ENCODE assay signal across 28 cellular contexts in the genomic region with DNA sequence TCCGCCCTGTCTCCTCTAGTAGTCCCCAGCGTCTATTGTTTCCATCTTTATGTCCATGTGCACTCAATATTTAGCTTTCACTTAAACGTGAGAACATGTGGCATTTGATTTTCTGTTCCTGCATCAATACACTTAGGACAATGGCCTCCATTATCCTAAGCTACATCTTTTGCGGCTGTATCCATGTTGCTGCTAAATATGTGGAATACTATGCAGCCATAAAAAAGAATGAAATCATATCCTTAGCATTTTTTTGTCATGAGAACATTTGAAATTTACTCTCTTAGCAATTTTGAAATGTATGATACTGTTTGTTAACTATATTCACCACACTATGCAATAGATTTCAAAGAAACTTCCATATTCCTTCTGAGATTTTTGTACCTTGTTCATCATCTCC. TPM values are rescaled to one million over a fixed set of nuclear protein-coding genes. Genes with fewer than 3 reads are reported as not detected.
DNase-seq lines count a peak whose midpoint lies in the region; ATAC-seq, FAIRE-seq and TF ChIP-seq lines count a peak whose summit lies in the region.
"Had no signal": no experiment of that assay in that cellular context is flagged by ENCODE, and none has a peak within 500 bp of the region (broad histone marks: within the 10 kb centered on the region; RNA-seq: fewer than 3 reads in every experiment).

No MANE protein-coding gene starts in this region.

- in situ Hi-C loops in K562 (cut with MboI), result no loop called here

- H3K36me3 Mint-ChIP-seq in activated CD8-positive, alpha-beta T cell treated with anti-CD3 and anti-CD28 coated beads, Interleukin-2, amount 10 ng/mL, durations not matched to agents 7 days and 5 days (ENCODE audit: low read depth), result peaks cover 13% of the 10 kb centered on the region
- H3K36me3 Mint-ChIP-seq in activated CD8-positive, alpha-beta T cell treated with anti-CD3 and anti-CD28 coated beads for 36 hours (ENCODE audit: low read depth), result no peaks in the 10 kb centered on the region
- no peaks in the 10 kb centered on the region for H3K36me3 Mint-ChIP-seq in CD4-positive, alpha-beta T cell (ENCODE audit: low read depth)
- H3K36me3 Mint-ChIP-seq: CD4-positive, alpha-beta memory T cell had no signal

- TF ChIP-seq POLR2A in K562 (conservative IDR thresholded peaks at IDR 0.05), result no peak

- no peak for TF ChIP-seq CTCF in activated CD8-positive, alpha-beta T cell treated with anti-CD3 and anti-CD28 coated beads for 36 hours (IDR thresholded peaks at IDR 0.05)
- no peak for TF ChIP-seq CTCF in CD4-positive, alpha-beta T cell (IDR thresholded peaks at IDR 0.05)
- TF ChIP-seq CTCF in DND-41 (IDR thresholded peaks at IDR 0.05; ENCODE audit: borderline replicate concordance, extremely low read depth, low read length, poor library complexity, severe bottlenecking) (no peak), K562 (IDR thresholded peaks at IDR 0.05 in 2 of 3, conservative IDR thresholded peaks at IDR 0.05 in 1 of 3; ENCODE audit: insufficient read depth in 2 of 3, low read depth in 1 of 3, low read length in 3 of 3) (no peak)

- H2AFZ ChIP-seq in DND-41 (ENCODE audit: low read depth, low read length) (no peak overlapping the region), K562 (ENCODE audit: low read depth, low read length) (no peak overlapping the region)

- H3K36me3 ChIP-seq in DND-41 (ENCODE audit: insufficient read depth, low read length) (peaks cover 6% of the 10 kb centered on the region; the same call in 1 of the 2 replicates), K562 (ENCODE audit: control insufficient read depth, insufficient read depth, low read length) (no peaks in the 10 kb centered on the region)
- H3K36me3 ChIP-seq: BLaER1 treated with 17β-estradiol and CSF1 and Interleukin-3, amounts not matched to agents 10 nM and 100 nM; SJSA1 had no signal

- H4K20me1 ChIP-seq in DND-41 (ENCODE audit: insufficient read depth, low read length) (no peaks in the 10 kb centered on the region), K562 (replicated peaks; ENCODE audit: control insufficient read depth, insufficient read depth, low read length) (no peaks in the 10 kb centered on the region)
- H4K20me1 ChIP-seq: BLaER1 treated with 17β-estradiol and CSF1 and Interleukin-3, amounts not matched to agents 10 nM and 100 nM had no signal

- no peak for FAIRE-seq in K562 (lab: Jason Lieb, UNC)
- FAIRE-seq: A549, GM12878 had no signal

- POLR2A ChIA-PET in activated CD8-positive, alpha-beta T cell treated with anti-CD3 and anti-CD28 coated beads, Interleukin-2, amount 10 ng/mL, durations not matched to agents 7 days and 5 days (lab: Charles Lee), result interaction anchor here (3.3 kb wide), 1 partner anchor 10 kb away, joined by 83 read pairs; no protein-coding TSS in a partner anchor
- POLR2A ChIA-PET in activated CD8-positive, alpha-beta T cell treated with anti-CD3 and anti-CD28 coated beads for 36 hours (lab: Charles Lee), result interaction anchor here (1.2 to 3.1 kb wide), 2 partner anchors 13 to 24 kb away, joined by 3 to 14 read pairs; no protein-coding TSS in a partner anchor
- POLR2A ChIA-PET in CD4-positive, alpha-beta T cell (lab: Charles Lee), result interaction anchor here (3.0 to 3.9 kb wide), 3 partner anchors 8 to 76 kb away, joined by 12 to 82 read pairs (median 19); a partner anchor contains a TSS
- POLR2A ChIA-PET in K562 (lab: Yijun Ruan, JAX), result no interaction called here

- ATAC-seq in activated CD8-positive, alpha-beta T cell treated with anti-CD3 and anti-CD28 coated beads, Interleukin-2, amount 10 ng/mL, durations not matched to agents 7 days and 5 days, result no peak
- no peak for ATAC-seq in activated CD8-positive, alpha-beta T cell treated with anti-CD3 and anti-CD28 coated beads for 36 hours
- ATAC-seq in CD4-positive, alpha-beta T cell (ENCODE audit: poor library complexity), result no peak
- ATAC-seq in DND-41 (ENCODE audit: insufficient read depth, low read depth), result no peak
- ATAC-seq in K562, result no peak
- ATAC-seq: A549, GM12878 had no signal

- no peak for TF ChIP-seq EP300 in K562 (IDR thresholded peaks at IDR 0.05; ENCODE audit: low read length)

- no peak for TF ChIP-seq RAD21 in K562 (CRISPR knock-in tag; conservative IDR thresholded peaks at IDR 0.05 in 1 of 2, IDR thresholded peaks at IDR 0.05 in 1 of 2)

- H3K9me3 Mint-ChIP-seq in activated CD8-positive, alpha-beta T cell treated with anti-CD3 and anti-CD28 coated beads, Interleukin-2, amount 10 ng/mL, durations not matched to agents 7 days and 5 days (ENCODE audit: insufficient read depth), result peaks cover 4% of the 10 kb centered on the region
- peaks cover 5% of the 10 kb centered on the region for H3K9me3 Mint-ChIP-seq in activated CD8-positive, alpha-beta T cell treated with anti-CD3 and anti-CD28 coated beads for 36 hours
- H3K9me3 Mint-ChIP-seq in CD4-positive, alpha-beta T cell, result no peaks in the 10 kb centered on the region
- H3K9me3 Mint-ChIP-seq: CD4-positive, alpha-beta memory T cell had no signal

- H3K27ac Mint-ChIP-seq in activated CD8-positive, alpha-beta T cell treated with anti-CD3 and anti-CD28 coated beads, Interleukin-2, amount 10 ng/mL, durations not matched to agents 7 days and 5 days, result peak overlapping the region; percentile 69
- no peak overlapping the region for H3K27ac Mint-ChIP-seq in activated CD8-positive, alpha-beta T cell treated with anti-CD3 and anti-CD28 coated beads for 36 hours
- H3K27ac Mint-ChIP-seq in CD4-positive, alpha-beta T cell, result peak overlapping the region; percentile 58

- 4% methylated on average over 4 of the region's 4 CpGs for whole genome bisulfite sequencing in K562 (ENCODE audit: insufficient coverage, low coverage, missing lambda C conversion rate)

- H3K27me3 ChIP-seq in CD4-positive, alpha-beta T cell (ENCODE audit: control insufficient read depth, insufficient read depth, low read length), result no peaks in the 10 kb centered on the region
- H3K27me3 ChIP-seq in DND-41 (ENCODE audit: insufficient read depth, low read length, poor library complexity), result no peaks in the 10 kb centered on the region
- H3K27me3 ChIP-seq in K562 (ENCODE audit: control insufficient read depth in 2 of 2, insufficient read depth in 2 of 2, low read length in 2 of 2), result peaks cover 0 to 10% of the 10 kb centered on the region in 2 experiments; a peak in 2 of 5 replicates
- H3K27me3 ChIP-seq: BLaER1 treated with 17β-estradiol and CSF1 and Interleukin-3, amounts not matched to agents 10 nM and 100 nM; SJSA1 had no signal

- intact Hi-C loops in activated CD8-positive, alpha-beta T cell treated with anti-CD3 and anti-CD28 coated beads for 36 hours (cut with micrococcal nuclease), result no loop called here
- intact Hi-C loops in CD4-positive, alpha-beta T cell (cut with DNase I, micrococcal nuclease), result loop anchor here (5.0 to 10.0 kb wide), 3 partner anchors 47 to 103 kb away; a partner anchor contains a TSS
- intact Hi-C loops in K562 (cut with micrococcal nuclease), result no loop called here

- H3K27ac ChIP-seq in CD4-positive, alpha-beta T cell (ENCODE audit: low read depth, low read length), result no peak overlapping the region
- H3K27ac ChIP-seq in DND-41 (ENCODE audit: low read length), result peak overlapping the region; percentile 20
- no peak overlapping the region for H3K27ac ChIP-seq in K562 (ENCODE audit: extremely low read depth, low read depth, low read length)
- no peak overlapping the region for H3K27ac ChIP-seq in caudate nucleus (ENCODE audit: low read depth, low read length)
- H3K27ac ChIP-seq: A549, KMS-11, SJSA1 had no signal

- CTCF ChIA-PET in activated CD8-positive, alpha-beta T cell treated with anti-CD3 and anti-CD28 coated beads, Interleukin-2, amount 10 ng/mL, durations not matched to agents 7 days and 5 days (lab: Charles Lee), result interaction anchor here (2.2 to 6.3 kb wide), 4 partner anchors 9 to 21 kb away, joined by 8 to 82 read pairs (median 76); a partner anchor contains a TSS
- CTCF ChIA-PET in activated CD8-positive, alpha-beta T cell treated with anti-CD3 and anti-CD28 coated beads for 36 hours (lab: Charles Lee), result interaction anchor here (0.7 to 8.2 kb wide), 6 partner anchors 9 to 47 kb away, joined by 3 to 112 read pairs (median 20); a partner anchor contains a TSS
- CTCF ChIA-PET in CD4-positive, alpha-beta T cell (lab: Charles Lee), result interaction anchor here (2.6 kb wide), 1 partner anchor 198 kb away, joined by 8 read pairs; no protein-coding TSS in a partner anchor
- CTCF ChIA-PET in K562 (lab: Yijun Ruan, JAX; ENCODE audit: low intra/inter-chr PET ratio), result no interaction called here

- H3K9me3 ChIP-seq in CD4-positive, alpha-beta T cell (ENCODE audit: control insufficient read depth, low read length), result no peaks in the 10 kb centered on the region
- H3K9me3 ChIP-seq in DND-41 (ENCODE audit: insufficient read depth, low read length, severe bottlenecking), result no peaks in the 10 kb centered on the region
- no peaks in the 10 kb centered on the region for H3K9me3 ChIP-seq in K562 (replicated peaks; ENCODE audit: control insufficient read depth, insufficient read depth, low read depth, low read length)
- H3K9me3 ChIP-seq: A549, SJSA1 had no signal

- peaks cover 76% of the 10 kb centered on the region for H3K4me1 ChIP-seq in DND-41 (ENCODE audit: insufficient read depth, low read length)
- H3K4me1 ChIP-seq in K562 (replicated peaks in 1 of 2; ENCODE audit: control insufficient read depth in 2 of 2, insufficient read depth in 2 of 2, low read length in 2 of 2), result no peaks in the 10 kb centered on the region
- H3K4me1 ChIP-seq: A549, Caco-2 had no signal

- H3K4me3 Mint-ChIP-seq in activated CD8-positive, alpha-beta T cell treated with anti-CD3 and anti-CD28 coated beads, Interleukin-2, amount 10 ng/mL, durations not matched to agents 7 days and 5 days, result no peak overlapping the region
- no peak overlapping the region for H3K4me3 Mint-ChIP-seq in activated CD8-positive, alpha-beta T cell treated with anti-CD3 and anti-CD28 coated beads for 36 hours
- no peak overlapping the region for H3K4me3 Mint-ChIP-seq in CD4-positive, alpha-beta T cell
- H3K4me3 Mint-ChIP-seq: CD4-positive, alpha-beta memory T cell had no signal

- H3K79me2 ChIP-seq in DND-41 (ENCODE audit: insufficient read depth, low read length) (peaks cover 73% of the 10 kb centered on the region), K562 (ENCODE audit: control insufficient read depth, insufficient read depth, low read length) (no peaks in the 10 kb centered on the region)

- no peaks in the 10 kb centered on the region for H3K27me3 Mint-ChIP-seq in activated CD8-positive, alpha-beta T cell treated with anti-CD3 and anti-CD28 coated beads, Interleukin-2, amount 10 ng/mL, durations not matched to agents 7 days and 5 days (ENCODE audit: low read depth)
- no peaks in the 10 kb centered on the region for H3K27me3 Mint-ChIP-seq in activated CD8-positive, alpha-beta T cell treated with anti-CD3 and anti-CD28 coated beads for 36 hours
- no peaks in the 10 kb centered on the region for H3K27me3 Mint-ChIP-seq in CD4-positive, alpha-beta T cell
- H3K27me3 Mint-ChIP-seq: CD4-positive, alpha-beta memory T cell had no signal

- H3K9me1 ChIP-seq in K562 (ENCODE audit: control insufficient read depth, insufficient read depth, low read length), result no peaks in the 10 kb centered on the region

- no TSS peak for BruUV-seq in K562 (replicated peaks; lab: Mats Ljungman, UMichigan)

- no peak overlapping the region for H3K4me3 ChIP-seq in DND-41 (ENCODE audit: low read depth in 1 of 2, low read length in 2 of 2)
- H3K4me3 ChIP-seq in K562, result no peak overlapping the region
- H3K4me3 ChIP-seq: A549; BLaER1 treated with 17β-estradiol and CSF1 and Interleukin-3, amounts not matched to agents 10 nM and 100 nM; GM12878; SJSA1 had no signal

- DNase-seq in activated CD8-positive, alpha-beta T cell treated with anti-CD3 and anti-CD28 coated beads, Interleukin-2, amount 10 ng/mL, durations not matched to agents 7 days and 5 days, result no peak
- DNase-seq in activated CD8-positive, alpha-beta T cell treated with anti-CD3 and anti-CD28 coated beads for 36 hours, result no peak
- DNase-seq in CD4-positive, alpha-beta T cell, result no peak
- no peak for DNase-seq in DND-41
- no peak for DNase-seq in K562 (ENCODE audit: extremely low read depth in 1 of 4, low spot score in 3 of 4)
- no peak for DNase-seq in stimulated activated CD4-positive, alpha-beta T cell treated with anti-CD3 and anti-CD28 coated beads, Interleukin-2, amount 100 ng/mL, for 24 hours
- DNase-seq in NCI-H748 (lab: John Stamatoyannopoulos, UW; ENCODE audit: unreplicated experiment), result no peak
- no peak for DNase-seq in caudate nucleus (lab: John Stamatoyannopoulos, UW)
- DNase-seq: AML-193; Caco-2; CD4-positive, alpha-beta memory T cell; EL; GDM1; GOT3; HCEC 1CT; IMR-90; MM.1S; NCI-H2029; NCI-H446; NCI-H524 treated with DMSO at 0.1 percent for 48 hours; NCI-H82; Right ventricle myocardium superior; RPMI8226 had no signal

- peaks cover 70% of the 10 kb centered on the region for H3K4me1 Mint-ChIP-seq in activated CD8-positive, alpha-beta T cell treated with anti-CD3 and anti-CD28 coated beads, Interleukin-2, amount 10 ng/mL, durations not matched to agents 7 days and 5 days (ENCODE audit: low read depth)
- peaks cover 50% of the 10 kb centered on the region for H3K4me1 Mint-ChIP-seq in activated CD8-positive, alpha-beta T cell treated with anti-CD3 and anti-CD28 coated beads for 36 hours (ENCODE audit: low read depth)
- peaks cover 56% of the 10 kb centered on the region for H3K4me1 Mint-ChIP-seq in CD4-positive, alpha-beta T cell (ENCODE audit: low read depth)

- H3K4me2 ChIP-seq in DND-41 (ENCODE audit: insufficient read depth, low read length) (no peak overlapping the region), K562 (ENCODE audit: insufficient read depth, low read length) (no peak overlapping the region)
- H3K4me2 ChIP-seq: A549, KMS-11 had no signal

- H3K9ac ChIP-seq in DND-41 (ENCODE audit: low read depth, low read length) (no peak overlapping the region), K562 (ENCODE audit: insufficient read depth in 1 of 2, low read depth in 2 of 2, low read length in 2 of 2) (no peak overlapping the region)
- H3K9ac ChIP-seq: BLaER1 treated with 17β-estradiol and CSF1 and Interleukin-3, amounts not matched to agents 10 nM and 100 nM; KMS-11 had no signal

RNA-seq across cellular contexts. Expression of a gene that starts 19.8 kb away (rescaled TPM):
- total RNA-seq in activated CD8-positive, alpha-beta T cell treated with anti-CD3 and anti-CD28 coated beads, Interleukin-2, amount 10 ng/mL, durations not matched to agents 7 days and 5 days, result 10 to 100 TPM; 88.8 to 93.4 TPM
- total RNA-seq in activated CD8-positive, alpha-beta T cell treated with anti-CD3 and anti-CD28 coated beads for 36 hours, result 10 to 100 TPM; 24.3 to 25.6 TPM
- total RNA-seq in CD4-positive, alpha-beta T cell, result 1 to 10 TPM; 9.6 to 9.9 TPM
- total RNA-seq in K562 (2011; cell fraction: chromatin; rRNA removed; ENCODE audit: low replicate concordance), result not detected in 2 replicates
- total RNA-seq in K562 (2011; cell fraction: nucleolus; rRNA removed), result not detected in 2 replicates
- not detected in 2 replicates for total RNA-seq in K562 (2011; cell fraction: nucleoplasm; rRNA removed)
- total RNA-seq in K562 (2014; rRNA removed) (0.12 TPM in 1 of 2 replicates, not detected in the other), K562 (2014; rRNA removed; fragmentation: Illumina TruSeq; extraction: Trizol) (not detected in 2 replicates), K562 (2015; rRNA removed; fragmentation: Illumina TruSeq; extraction: Trizol) (0.04 TPM in 1 of 2 replicates, not detected in the other), K562 (2021) (0.04 TPM in 1 of 2 replicates, not detected in the other)
- polyA plus RNA-seq in K562 (2011; rRNA removed) (0.01 and 0.04 TPM in 2 replicates), K562 (2014; fragmentation: Illumina TruSeq; extraction: Trizol) (not detected in 2 replicates), K562 (2014; fragmentation: Nextera tagmentation; extraction: Ambion mirVana) (under 1 TPM in 1 of 2 experiments, not detected in 1; 0.06 TPM), K562 (2014; rRNA removed) (not detected in 2 replicates)
- polyA plus RNA-seq in K562 (2011; cell fraction: cytosol; rRNA removed), result not detected in 2 replicates
- not detected in 2 replicates for polyA plus RNA-seq in K562 (2011; cell fraction: nucleus; rRNA removed)
- 0.01 and 0.17 TPM in 2 replicates for polyA plus RNA-seq in K562 (2012)
- not detected in 2 replicates for polyA minus RNA-seq in K562 (2011; rRNA and poly(A)+ RNA removed)
- polyA minus RNA-seq in K562 (2011; cell fraction: cytosol; rRNA and poly(A)+ RNA removed), result not detected in 2 replicates
- polyA minus RNA-seq in K562 (2011; cell fraction: nucleus; rRNA and poly(A)+ RNA removed), result not detected in 2 replicates
- total RNA-seq: Caco-2, IMR-90 had no signal
- polyA plus RNA-seq: IMR-90 had no signal

RNA-seq across cellular contexts. Expression of a gene that starts 55.4 kb away (rescaled TPM):
- total RNA-seq in activated CD8-positive, alpha-beta T cell treated with anti-CD3 and anti-CD28 coated beads, Interleukin-2, amount 10 ng/mL, durations not matched to agents 7 days and 5 days, result under 1 TPM; 0.60 to 0.71 TPM
- total RNA-seq in activated CD8-positive, alpha-beta T cell treated with anti-CD3 and anti-CD28 coated beads for 36 hours, result under 1 TPM; 0.20 to 0.65 TPM
- 1 to 10 TPM; 1.0 to 1.2 TPM for total RNA-seq in CD4-positive, alpha-beta T cell
- not detected in 2 replicates for total RNA-seq in K562 (2011; cell fraction: chromatin; rRNA removed; ENCODE audit: low replicate concordance)
- total RNA-seq in K562 (2011; cell fraction: nucleolus; rRNA removed), result not detected in 2 replicates
- total RNA-seq in K562 (2011; cell fraction: nucleoplasm; rRNA removed), result not detected in 2 replicates
- total RNA-seq in K562 (2014; rRNA removed) (not detected in 2 replicates), K562 (2014; rRNA removed; fragmentation: Illumina TruSeq; extraction: Trizol) (not detected in 2 replicates), K562 (2015; rRNA removed; fragmentation: Illumina TruSeq; extraction: Trizol) (not detected in 2 replicates), K562 (2021) (not detected in 2 replicates)
- polyA plus RNA-seq in K562 (2011; rRNA removed) (0.07 TPM in 2 replicates), K562 (2014; fragmentation: Illumina TruSeq; extraction: Trizol) (not detected in 2 replicates), K562 (2014; fragmentation: Nextera tagmentation; extraction: Ambion mirVana) (under 1 TPM; 0.04 to 0.38 TPM), K562 (2014; rRNA removed) (not detected in 2 replicates)
- polyA plus RNA-seq in K562 (2011; cell fraction: cytosol; rRNA removed), result 0.04 TPM in 1 of 2 replicates, not detected in the other
- polyA plus RNA-seq in K562 (2011; cell fraction: nucleus; rRNA removed), result 0.20 TPM in 1 of 2 replicates, not detected in the other
- 0.12 and 0.42 TPM in 2 replicates for polyA plus RNA-seq in K562 (2012)
- 0.39 TPM in 1 of 2 replicates, not detected in the other for polyA minus RNA-seq in K562 (2011; rRNA and poly(A)+ RNA removed)
- polyA minus RNA-seq in K562 (2011; cell fraction: cytosol; rRNA and poly(A)+ RNA removed), result not detected in 2 replicates
- polyA minus RNA-seq in K562 (2011; cell fraction: nucleus; rRNA and poly(A)+ RNA removed), result not detected in 2 replicates

Comparison
In these comparisons a context has a peak if more than half of its experiments do, and no peak if none do; other contexts are left out.
1. RNA of a gene that starts 19.8 kb away (total RNA-seq): 88.8 to 93.4 TPM in activated CD8-positive, alpha-beta T cell treated with anti-CD3 and anti-CD28 coated beads, Interleukin-2, amount 10 ng/mL, durations not matched to agents 7 days and 5 days, 24.3 to 25.6 TPM in activated CD8-positive, alpha-beta T cell treated with anti-CD3 and anti-CD28 coated beads for 36 hours and 9.6 to 9.9 TPM in CD4-positive, alpha-beta T cell; 0.04 to 0.12 TPM in K562; every median in the first group is over 4 times any median in the second.
2. intact Hi-C loops: an anchor here in CD4-positive, alpha-beta T cell (5.0 to 10.0 kb wide); none called in activated CD8-positive, alpha-beta T cell treated with anti-CD3 and anti-CD28 coated beads for 36 hours and K562.